Comparison of ENCODE assay signal across 8 cellular contexts in the genomic region with DNA sequence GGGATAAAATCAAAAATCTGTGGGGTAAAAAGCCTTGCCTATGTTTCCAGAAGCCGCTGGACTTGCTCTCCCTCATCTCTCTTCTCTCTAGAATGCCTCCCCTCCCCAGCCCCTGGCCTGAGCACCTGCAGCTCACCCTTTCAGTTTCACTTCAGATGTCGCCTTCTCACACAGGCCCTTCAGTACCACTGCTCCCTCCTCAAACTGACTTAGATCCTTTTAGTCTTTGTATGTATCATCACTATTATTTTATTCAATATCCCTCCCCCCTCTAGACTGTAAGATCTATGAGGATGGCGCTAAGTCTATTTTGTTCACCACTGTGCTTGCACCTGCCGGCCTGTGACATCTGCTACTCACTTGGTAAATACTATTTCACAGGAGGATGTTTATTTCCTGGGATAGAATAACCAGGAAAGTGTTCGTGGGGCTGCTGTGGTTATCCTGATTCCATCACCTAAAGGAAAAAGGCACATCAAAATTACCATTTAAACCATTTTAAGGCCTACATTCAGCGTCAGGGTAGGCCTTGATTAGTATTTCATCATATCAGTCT.
DNase-seq lines count a peak whose midpoint lies in the region; ATAC-seq and TF ChIP-seq lines count a peak whose summit lies in the region.

No MANE protein-coding gene starts in this region.

- WGBS in upper lobe of left lung, 2 donors, result 58 to 60% methylated on average over 6 of the region's 6 CpGs

- no peak for TF ChIP-seq EP300 in upper lobe of left lung (IDR thresholded peaks at IDR 0.05)

- no peak for TF ChIP-seq POLR2A in upper lobe of left lung (IDR thresholded peaks at IDR 0.05)

- peak overlapping the region; percentile 32; the same call in 1 of the 2 replicates for H3K4me3 ChIP-seq in GM08714 (ENCODE audit: low read length)
- peak overlapping the region in 1 of 4 donors; percentile 11 for H3K4me3 ChIP-seq in upper lobe of left lung

- no peaks in the 10 kb centered on the region for H3K9me3 ChIP-seq in upper lobe of left lung

- H3K36me3 ChIP-seq in upper lobe of left lung, result no peaks in the 10 kb centered on the region

- H3K4me1 Mint-ChIP-seq in activated naive CD4-positive, alpha-beta T cell treated with anti-CD3 and anti-CD28 coated beads for 36 hours (ENCODE audit: low read depth), result peaks cover 46% of the 10 kb centered on the region

- ATAC-seq in GM21528 (IDR thresholded peaks at IDR 0.05; ENCODE audit: low FRiP score, unreplicated experiment) (peak; percentile 90), GM19455 (IDR thresholded peaks at IDR 0.05; ENCODE audit: unreplicated experiment) (no peak), upper lobe of left lung (ENCODE audit: low FRiP score in 2 of 2) (no peak)

- peak; percentile 45 for DNase-seq in NCI-H1105 treated with DMSO at 0.1 percent for 48 hours (lab: John Stamatoyannopoulos, UW)
- peak; percentile 64 for DNase-seq in activated naive CD4-positive, alpha-beta T cell treated with anti-CD3 and anti-CD28 coated beads for 36 hours
- no peak for DNase-seq in NCI-H226
- DNase-seq in upper lobe of left lung, result no peak
- no peak for DNase-seq in SIG-M5 (lab: John Stamatoyannopoulos, UW)

- no peaks in the 10 kb centered on the region for H3K27me3 ChIP-seq in upper lobe of left lung

- H3K27ac ChIP-seq in upper lobe of left lung, result peak overlapping the region in 2 of 4 donors; percentile 38 to 58

- H3K36me3 Mint-ChIP-seq in activated naive CD4-positive, alpha-beta T cell treated with anti-CD3 and anti-CD28 coated beads for 36 hours (ENCODE audit: low read depth), result no peaks in the 10 kb centered on the region

- no peaks in the 10 kb centered on the region for H3K9me3 Mint-ChIP-seq in activated naive CD4-positive, alpha-beta T cell treated with anti-CD3 and anti-CD28 coated beads for 36 hours

- H3K4me3 Mint-ChIP-seq in activated naive CD4-positive, alpha-beta T cell treated with anti-CD3 and anti-CD28 coated beads for 36 hours, result peak overlapping the region; percentile 61

- CTCF ChIA-PET in activated naive CD4-positive, alpha-beta T cell treated with anti-CD3 and anti-CD28 coated beads for 36 hours (lab: Charles Lee), result no interaction called here

- no peaks in the 10 kb centered on the region for H3K27me3 Mint-ChIP-seq in activated naive CD4-positive, alpha-beta T cell treated with anti-CD3 and anti-CD28 coated beads for 36 hours (ENCODE audit: low read depth)

- intact Hi-C loops in activated naive CD4-positive, alpha-beta T cell treated with anti-CD3 and anti-CD28 coated beads for 36 hours (cut with micrococcal nuclease), result loop anchor here (2.0 to 5.0 kb wide), 3 partner anchors 29 to 275 kb away; partner anchors contain the start of gene MRTFB

- H3K27ac Mint-ChIP-seq in activated naive CD4-positive, alpha-beta T cell treated with anti-CD3 and anti-CD28 coated beads for 36 hours, result peak overlapping the region; percentile 80

- TF ChIP-seq CTCF in upper lobe of left lung (IDR thresholded peaks at IDR 0.05), result no peak

- peaks cover 0 to 15% (median 10%) of the 10 kb centered on the region in 4 donors for H3K4me1 ChIP-seq in upper lobe of left lung

Comparison
In these comparisons a context has a peak if more than half of its experiments do, and no peak if none do; other contexts are left out.
1. DNase-seq: peak in NCI-H1105 treated with DMSO at 0.1 percent for 48 hours (single experiment) and activated naive CD4-positive, alpha-beta T cell treated with anti-CD3 and anti-CD28 coated beads for 36 hours (single experiment); none in NCI-H226 (single experiment), upper lobe of left lung (0 of 2) and SIG-M5 (single experiment).